ENCODE assay signal across 1 cellular context in the genomic region with DNA sequence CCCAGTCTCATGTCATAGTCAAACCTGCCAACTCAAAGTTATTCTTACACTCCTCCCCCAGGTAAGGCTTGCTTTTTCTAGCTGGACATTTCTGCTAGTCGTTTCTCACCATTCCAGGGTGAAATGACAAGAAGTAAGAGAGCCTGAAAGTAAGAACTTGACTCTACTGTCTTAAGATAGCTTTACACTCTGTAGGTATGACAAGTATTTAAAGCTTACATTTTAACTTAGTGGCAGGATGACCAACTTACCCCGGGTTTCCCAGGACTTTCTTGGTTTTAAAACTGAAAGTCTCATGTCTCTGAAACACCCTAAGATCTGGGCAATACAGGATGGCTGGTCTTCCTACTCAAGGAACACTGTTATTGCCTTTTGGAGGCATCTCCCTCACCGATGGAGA.
A peak's percentile ranks its signal among the peaks of the same experiment; 100 is the strongest.
TF ChIP-seq lines count a peak whose summit lies in the region.

No MANE protein-coding gene starts in this region.

TF ChIP-seq in GM12878, 131 proteins besides CTCF, POLR2A, EP300 and RAD21 (continued from another document):
- peak; percentile 59; the same call in 1 of the 2 replicates for TF ChIP-seq MTA3 (IDR thresholded peaks at IDR 0.05; ENCODE audit: borderline replicate concordance, low read length)
TF ChIP-seq in GM12878: peak in this region for 2.
